In genomic region chr12:127928615-127929014, GRCh38 we compare ENCODE assay signal across 15 cellular contexts.
DNase-seq lines count a peak whose midpoint lies in the region; ATAC-seq and TF ChIP-seq lines count a peak whose summit lies in the region.
"Had no signal": no experiment of that assay in that cellular context is flagged by ENCODE, and none has a peak within 500 bp of the region (broad histone marks: within the 10 kb centered on the region; RNA-seq: fewer than 3 reads in every experiment).

No MANE protein-coding gene starts in this region.

- DNase-seq in SJSA1 (ENCODE audit: low read depth in 1 of 2, low spot score in 2 of 2) (peak in 1 of 2 experiments; percentile 76), fibroblast of the aortic adventitia (ENCODE audit: low read depth) (peak; percentile 72), osteocyte (ENCODE audit: extremely low spot score, unreplicated experiment) (no peak), NCI-H2081 (lab: John Stamatoyannopoulos, UW) (no peak), NCI-H2171 treated with DMSO at 0.1 percent for 48 hours (lab: John Stamatoyannopoulos, UW) (no peak)
- DNase-seq: activated CD8-positive, alpha-beta memory T cell treated with anti-CD3 and anti-CD28 coated beads for 24 hours; activated effector memory CD4-positive, alpha-beta T cell treated with anti-CD3 and anti-CD28 coated beads, Interleukin-2, amount 50 U/mL, for 16 hours; DMS53; NCI-H1417; NCI-H446; pancreas had no signal

- no peaks in the 10 kb centered on the region for H3K36me3 Mint-ChIP-seq in osteocyte (ENCODE audit: unreplicated experiment)

- TF ChIP-seq CTCF in fibroblast of the aortic adventitia (IDR thresholded peaks at IDR 0.05; ENCODE audit: insufficient read depth, low read length) (no peak), osteocyte (IDR thresholded peaks at IDR 0.05) (no peak)

- H3K9ac ChIP-seq in BLaER1 treated with 17β-estradiol and CSF1 and Interleukin-3, amounts not matched to agents 10 nM and 100 nM, result no peak overlapping the region

- peaks cover 30% of the 10 kb centered on the region for H3K4me1 Mint-ChIP-seq in osteocyte (ENCODE audit: unreplicated experiment)

- no peak overlapping the region for H3K4me3 Mint-ChIP-seq in osteocyte (ENCODE audit: unreplicated experiment)

- peaks cover 0 to 16% (median 10%) of the 10 kb centered on the region in 10 experiments; a peak in 15 of 20 replicates for H3K4me1 ChIP-seq in BLaER1 treated with 17β-estradiol and CSF1 and Interleukin-3, amounts not matched to agents 10 nM and 100 nM
- peaks cover 30% of the 10 kb centered on the region for H3K4me1 ChIP-seq in SJSA1 (replicated peaks)
- H3K4me1 ChIP-seq: pancreas had no signal

- no peak overlapping the region for H3K4me3 ChIP-seq in BLaER1 treated with 17β-estradiol and CSF1 and Interleukin-3, amounts not matched to agents 10 nM and 100 nM
- H3K4me3 ChIP-seq in SJSA1 (no peak overlapping the region), fibroblast of the aortic adventitia (ENCODE audit: low read depth, low read length) (no peak overlapping the region)
- H3K4me3 ChIP-seq: pancreas had no signal

- no peaks in the 10 kb centered on the region for H3K9me3 Mint-ChIP-seq in osteocyte (ENCODE audit: unreplicated experiment)

- H3K27me3 Mint-ChIP-seq in osteocyte (ENCODE audit: unreplicated experiment), result no peaks in the 10 kb centered on the region

- no peaks in the 10 kb centered on the region for H3K36me3 ChIP-seq in BLaER1 treated with 17β-estradiol and CSF1 and Interleukin-3, amounts not matched to agents 10 nM and 100 nM
- H3K36me3 ChIP-seq in SJSA1, result no peaks in the 10 kb centered on the region
- H3K36me3 ChIP-seq: pancreas had no signal

- H3K27ac Mint-ChIP-seq in osteocyte (ENCODE audit: unreplicated experiment), result peak overlapping the region; percentile 61

- H3K27ac ChIP-seq in BLaER1 treated with 17β-estradiol and CSF1 and Interleukin-3, amounts not matched to agents 10 nM and 100 nM, result peak overlapping the region in 3 of 11 experiments; percentile 7 to 23 (median 11); a peak in 4 of 22 replicates
- peak overlapping the region; percentile 89 for H3K27ac ChIP-seq in SJSA1
- H3K27ac ChIP-seq: epithelial cell of prostate, pancreas had no signal

- H3K4me2 ChIP-seq in BLaER1 treated with 17β-estradiol and CSF1 and Interleukin-3, amounts not matched to agents 10 nM and 100 nM, result peak overlapping the region in 9 of 11 experiments; percentile 3 to 72 (median 57); a peak in 14 of 22 replicates

- H3K27me3 ChIP-seq in BLaER1 treated with 17β-estradiol and CSF1 and Interleukin-3, amounts not matched to agents 10 nM and 100 nM, result no peaks in the 10 kb centered on the region
- H3K27me3 ChIP-seq in SJSA1 (replicated peaks), result no peaks in the 10 kb centered on the region
- H3K27me3 ChIP-seq: pancreas had no signal

- H3K9me3 ChIP-seq in BLaER1 treated with 17β-estradiol and CSF1 and Interleukin-3, amounts not matched to agents 10 nM and 100 nM (replicated peaks in 1 of 11), result peaks cover 0 to 11% (median 8%) of the 10 kb centered on the region in 11 experiments; a peak in 10 of 22 replicates
- no peaks in the 10 kb centered on the region for H3K9me3 ChIP-seq in SJSA1 (replicated peaks)
- H3K9me3 ChIP-seq: pancreas had no signal

- H4K20me1 ChIP-seq in BLaER1 treated with 17β-estradiol and CSF1 and Interleukin-3, amounts not matched to agents 10 nM and 100 nM, result no peaks in the 10 kb centered on the region

- ATAC-seq in GM21576 (IDR thresholded peaks at IDR 0.05; ENCODE audit: unreplicated experiment) (no peak), GM19463 (IDR thresholded peaks at IDR 0.05; ENCODE audit: unreplicated experiment) (no peak)
- ATAC-seq: pancreas had no signal
